Comparison of ENCODE assay signal across 21 cellular contexts in the genomic region with DNA sequence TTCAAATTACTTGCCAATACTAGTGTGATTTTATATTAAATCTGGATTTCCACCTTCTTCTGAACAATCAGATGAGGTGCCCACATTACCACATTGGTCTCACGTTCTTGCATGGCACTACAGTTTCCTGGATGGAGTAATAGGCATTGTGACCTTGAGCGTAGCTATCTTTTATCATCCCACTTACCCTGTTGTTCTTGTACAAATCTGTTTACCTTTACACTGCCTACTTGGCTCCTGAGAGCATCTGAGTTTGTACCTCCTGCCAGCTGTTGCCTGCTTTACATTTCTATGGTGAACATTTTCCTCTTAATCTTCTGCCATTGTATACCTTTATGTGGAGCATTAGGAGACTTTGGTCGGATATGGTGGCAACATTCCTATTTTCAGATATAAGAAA.
A peak's percentile ranks its signal among the peaks of the same experiment; 100 is the strongest.
DNase-seq lines count a peak whose midpoint lies in the region; ATAC-seq lines count a peak whose summit lies in the region.
"Had no signal": no experiment of that assay in that cellular context is flagged by ENCODE, and none has a peak within 500 bp of the region (broad histone marks: within the 10 kb centered on the region; RNA-seq: fewer than 3 reads in every experiment).

No MANE protein-coding gene starts in this region.

- H3K9ac ChIP-seq in BLaER1 treated with 17β-estradiol and CSF1 and Interleukin-3, amounts not matched to agents 10 nM and 100 nM, result no peak overlapping the region
- H3K9ac ChIP-seq in Karpas-422 (ENCODE audit: low read length), result no peak overlapping the region
- H3K9ac ChIP-seq: KMS-11 had no signal

- H3K4me3 ChIP-seq in BLaER1 treated with 17β-estradiol and CSF1 and Interleukin-3, amounts not matched to agents 10 nM and 100 nM, result no peak overlapping the region
- H3K4me3 ChIP-seq in HAP-1 (no peak overlapping the region), Karpas-422 (ENCODE audit: low read length) (no peak overlapping the region)
- H3K4me3 ChIP-seq: GM12878, SJCRH30 had no signal

- peaks cover 0 to 54% (median 8%) of the 10 kb centered on the region in 11 experiments; a peak in 12 of 22 replicates for H3K27me3 ChIP-seq in BLaER1 treated with 17β-estradiol and CSF1 and Interleukin-3, amounts not matched to agents 10 nM and 100 nM
- H3K27me3 ChIP-seq in HAP-1 (ENCODE audit: low read depth), result no peaks in the 10 kb centered on the region
- H3K27me3 ChIP-seq in Karpas-422 (ENCODE audit: low read length), result no peaks in the 10 kb centered on the region
- H3K27me3 ChIP-seq: SJCRH30 had no signal

- no peaks in the 10 kb centered on the region for H3K79me2 ChIP-seq in Karpas-422 (ENCODE audit: low read length)

- in situ Hi-C loops in HAP-1 (cut with MboI; ENCODE audit: low sequenced_read_pairs), result no loop called here

- no peak overlapping the region for H2AFZ ChIP-seq in Karpas-422 (ENCODE audit: low read length)

- peak overlapping the region in 7 of 11 experiments; percentile 1 to 49 (median 4); a peak in 9 of 22 replicates for H3K4me2 ChIP-seq in BLaER1 treated with 17β-estradiol and CSF1 and Interleukin-3, amounts not matched to agents 10 nM and 100 nM
- no peak overlapping the region for H3K4me2 ChIP-seq in Karpas-422 (ENCODE audit: low read depth, low read length, poor library complexity, severe bottlenecking)
- H3K4me2 ChIP-seq: KMS-11 had no signal

- H3K9me2 ChIP-seq in Karpas-422 (replicated peaks; ENCODE audit: insufficient read depth, low read length), result no peaks in the 10 kb centered on the region

- DNase-seq in HAP-1 (ENCODE audit: low spot score in 2 of 2) (peak; percentile 11 to 18), NCI-H69 (lab: John Stamatoyannopoulos, UW) (peak; percentile 86), left lobe of liver (ENCODE audit: low spot score) (no peak), Karpas-422 (no peak), hippocampal formation (lab: John Stamatoyannopoulos, UW) (no peak)
- DNase-seq in stimulated activated CD4-positive, alpha-beta T cell treated with anti-CD3 and anti-CD28 coated beads, Interleukin-4, amount 100 ng/mL, for 4 hours, result no peak
- DNase-seq: AML-193; CD4-positive, CD25-positive, alpha-beta regulatory T cell; COR-L47; DMS153; EL; GOT3; NCI-H1048; NCI-H1694; NCI-H2081 treated with DMSO at 0.1 percent for 48 hours; NCI-H510A; NCI-H774; SJCRH30 had no signal

- no peaks in the 10 kb centered on the region; a peak in 1 of 22 replicates for H3K36me3 ChIP-seq in BLaER1 treated with 17β-estradiol and CSF1 and Interleukin-3, amounts not matched to agents 10 nM and 100 nM
- H3K36me3 ChIP-seq in HAP-1 (replicated peaks), result no peaks in the 10 kb centered on the region
- no peaks in the 10 kb centered on the region for H3K36me3 ChIP-seq in Karpas-422 (ENCODE audit: insufficient read depth, low read length)
- H3K36me3 ChIP-seq: SJCRH30 had no signal

- peaks cover 0 to 25% (median 20%) of the 10 kb centered on the region in 10 experiments; a peak in 13 of 20 replicates for H3K4me1 ChIP-seq in BLaER1 treated with 17β-estradiol and CSF1 and Interleukin-3, amounts not matched to agents 10 nM and 100 nM
- H3K4me1 ChIP-seq in HAP-1 (peaks cover 3% of the 10 kb centered on the region; the same call in 1 of the 2 replicates), Karpas-422 (ENCODE audit: low read length) (no peaks in the 10 kb centered on the region; the same call in 1 of the 2 replicates)
- H3K4me1 ChIP-seq: SJCRH30 had no signal

- H3K9me3 ChIP-seq in BLaER1 treated with 17β-estradiol and CSF1 and Interleukin-3, amounts not matched to agents 10 nM and 100 nM (replicated peaks in 1 of 11), result peaks cover 0 to 8% (median 0%) of the 10 kb centered on the region in 11 experiments; a peak in 5 of 22 replicates
- H3K9me3 ChIP-seq in HAP-1 (no peaks in the 10 kb centered on the region), Karpas-422 (ENCODE audit: low read length) (no peaks in the 10 kb centered on the region)
- H3K9me3 ChIP-seq: SJCRH30 had no signal

- no peaks in the 10 kb centered on the region for H4K20me1 ChIP-seq in BLaER1 treated with 17β-estradiol and CSF1 and Interleukin-3, amounts not matched to agents 10 nM and 100 nM
- H4K20me1 ChIP-seq in Karpas-422 (ENCODE audit: insufficient read depth, low read depth, low read length), result no peaks in the 10 kb centered on the region

- ATAC-seq in left lobe of liver, result peak; percentile 29
- ATAC-seq: GM12878 had no signal

- no peak overlapping the region for H3K27ac ChIP-seq in BLaER1 treated with 17β-estradiol and CSF1 and Interleukin-3, amounts not matched to agents 10 nM and 100 nM
- no peak overlapping the region for H3K27ac ChIP-seq in Karpas-422 (ENCODE audit: low read length)
- H3K27ac ChIP-seq: KMS-11, SJCRH30 had no signal

Comparison
In these comparisons a context has a peak if more than half of its experiments do, and no peak if none do; other contexts are left out.
1. DNase-seq: peak in HAP-1 (2 of 2) and NCI-H69 (single experiment); none in left lobe of liver (single experiment), Karpas-422 (single experiment), stimulated activated CD4-positive, alpha-beta T cell treated with anti-CD3 and anti-CD28 coated beads, Interleukin-4, amount 100 ng/mL, for 4 hours (0 of 2) and hippocampal formation (0 of 2).